Comparison of ENCODE assay signal across 28 cellular contexts in the genomic region with DNA sequence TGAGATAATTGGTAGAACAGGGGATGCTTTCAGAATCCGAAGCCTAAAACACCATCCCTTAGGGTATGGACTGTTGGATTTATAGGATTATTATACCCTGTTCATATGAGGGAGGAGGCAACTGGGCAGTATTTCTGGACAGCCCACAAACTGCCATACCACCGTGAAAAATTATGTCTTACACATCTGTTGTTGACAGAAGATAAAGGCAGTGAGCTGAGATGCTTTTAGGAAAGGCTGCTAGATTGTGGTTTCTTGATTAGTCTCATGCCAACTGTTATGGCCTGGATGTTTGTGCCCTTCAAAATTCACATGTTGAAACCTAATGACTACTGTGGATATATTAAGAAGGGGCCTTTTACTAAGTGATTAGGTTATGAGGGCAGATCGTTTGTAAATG.
A peak's percentile ranks its signal among the peaks of the same experiment; 100 is the strongest.
DNase-seq lines count a peak whose midpoint lies in the region; ATAC-seq lines count a peak whose summit lies in the region.
"Had no signal": no experiment of that assay in that cellular context is flagged by ENCODE, and none has a peak within 500 bp of the region (broad histone marks: within the 10 kb centered on the region; RNA-seq: fewer than 3 reads in every experiment).

No MANE protein-coding gene starts in this region.

- H3K4me1 ChIP-seq in SJCRH30, result peaks cover 37% of the 10 kb centered on the region
- H3K4me1 ChIP-seq: neural progenitor cell had no signal

- H3K4me1 Mint-ChIP-seq in activated T-cell treated with anti-CD3 and anti-CD28 coated beads, Interleukin-2, amount 50 U/mL, for 72 hours (ENCODE audit: low read depth), result no peaks in the 10 kb centered on the region
- peaks cover 33% of the 10 kb centered on the region for H3K4me1 Mint-ChIP-seq in activated T-cell treated with anti-CD3 and anti-CD28 coated beads, Interleukin-2, amount 50 U/mL, for 4 hours (ENCODE audit: low read depth)
- peaks cover 44 to 62% of the 10 kb centered on the region in 2 donors for H3K4me1 Mint-ChIP-seq in immature natural killer cell
- H3K4me1 Mint-ChIP-seq: neural progenitor cell; stimulated activated naive CD8-positive, alpha-beta T cell treated with anti-CD3 and anti-CD28 coated beads, Interleukin-15, amount 100 ng/mL, for 72 hours had no signal

- no peaks in the 10 kb centered on the region for H3K27me3 Mint-ChIP-seq in activated T-cell treated with anti-CD3 and anti-CD28 coated beads, Interleukin-2, amount 50 U/mL, for 72 hours (ENCODE audit: low read depth)
- no peaks in the 10 kb centered on the region for H3K27me3 Mint-ChIP-seq in activated T-cell treated with anti-CD3 and anti-CD28 coated beads, Interleukin-2, amount 50 U/mL, for 4 hours (ENCODE audit: low read depth)
- no peaks in the 10 kb centered on the region for H3K27me3 Mint-ChIP-seq in immature natural killer cell (ENCODE audit: low read depth in 3 of 3)
- H3K27me3 Mint-ChIP-seq: activated CD4-positive, alpha-beta memory T cell treated with anti-CD3 and anti-CD28 coated beads, Interleukin-2, amount 10 ng/mL, durations not matched to agents 7 days and 5 days; activated naive CD4-positive, alpha-beta T cell treated with anti-CD3 and anti-CD28 coated beads, Interleukin-2, amount 50 U/mL, for 24 hours; stimulated activated naive CD8-positive, alpha-beta T cell treated with anti-CD3 and anti-CD28 coated beads, Interleukin-15, amount 100 ng/mL, for 72 hours had no signal

- peak overlapping the region; percentile 24 for H3K27ac Mint-ChIP-seq in activated T-cell treated with anti-CD3 and anti-CD28 coated beads, Interleukin-2, amount 50 U/mL, for 72 hours
- H3K27ac Mint-ChIP-seq in immature natural killer cell, result peak overlapping the region; percentile 50 to 88 (median 82)
- H3K27ac Mint-ChIP-seq: activated CD4-positive, alpha-beta memory T cell treated with anti-CD3 and anti-CD28 coated beads, Interleukin-2, amount 10 ng/mL, durations not matched to agents 7 days and 5 days; activated naive CD4-positive, alpha-beta T cell treated with anti-CD3 and anti-CD28 coated beads, Interleukin-2, amount 50 U/mL, for 24 hours; activated T-helper 2 cell treated with anti-CD3 and anti-CD28 coated beads, Interferon-gamma antibody, Interleukin-2, Interleukin-4, amounts not matched to agents 10 μg/mL and 5 μg/mL and 100 μg/mL, durations not matched to agents 14 hours and 24 hours and 36 hours; neural progenitor cell; stimulated activated naive CD8-positive, alpha-beta T cell treated with anti-CD3 and anti-CD28 coated beads, Interleukin-15, amount 100 ng/mL, for 72 hours had no signal

- H3K36me3 Mint-ChIP-seq in activated T-cell treated with anti-CD3 and anti-CD28 coated beads, Interleukin-2, amount 50 U/mL, for 72 hours (ENCODE audit: insufficient read depth in 2 of 2), result peaks cover 3 to 11% of the 10 kb centered on the region in 2 donors
- peaks cover 39% of the 10 kb centered on the region for H3K36me3 Mint-ChIP-seq in activated T-cell treated with anti-CD3 and anti-CD28 coated beads, Interleukin-2, amount 50 U/mL, for 4 hours (ENCODE audit: insufficient read depth)
- H3K36me3 Mint-ChIP-seq in immature natural killer cell, result peaks cover 3 to 31% (median 27%) of the 10 kb centered on the region in 3 donors

- H3K36me3 ChIP-seq in SJCRH30, result peaks cover 20% of the 10 kb centered on the region; the same call in 1 of the 2 replicates
- H3K36me3 ChIP-seq: neural progenitor cell had no signal

- DNase-seq in activated T-cell treated with anti-CD3 and anti-CD28 coated beads, Interleukin-2, amount 50 U/mL, for 72 hours, result no peak
- no peak for DNase-seq in activated T-cell treated with anti-CD3 and anti-CD28 coated beads, Interleukin-2, amount 50 U/mL, for 4 hours
- DNase-seq in SJCRH30 (peak; percentile 88 to 97), immature natural killer cell (no peak), hippocampal formation (lab: John Stamatoyannopoulos, UW) (no peak)
- DNase-seq in central memory CD4-positive, alpha-beta T cell, result no peak
- DNase-seq: activated CD4-positive, alpha-beta memory T cell treated with anti-CD3 and anti-CD28 coated beads, Interleukin-2, amount 10 ng/mL, durations not matched to agents 7 days and 5 days; DMS53; effector CD4-positive, alpha-beta T cell; HCEC 1CT; left colon; mammary epithelial cell; MG63; NCI-H1105; NCI-H187 treated with DMSO at 0.1 percent for 48 hours; NCI-H2171; NCI-H510A; right cardiac atrium; spleen; stimulated activated CD8-positive, alpha-beta memory T cell treated with anti-CD3 and anti-CD28 coated beads, Interleukin-4, amount 100 ng/mL, for 48 hours; stimulated activated naive CD8-positive, alpha-beta T cell treated with anti-CD3 and anti-CD28 coated beads, Interleukin-15, amount 100 ng/mL, for 72 hours had no signal

- no peak overlapping the region for H3K4me3 Mint-ChIP-seq in activated T-cell treated with anti-CD3 and anti-CD28 coated beads, Interleukin-2, amount 50 U/mL, for 72 hours
- H3K4me3 Mint-ChIP-seq in activated T-cell treated with anti-CD3 and anti-CD28 coated beads, Interleukin-2, amount 50 U/mL, for 4 hours, result no peak overlapping the region
- H3K4me3 Mint-ChIP-seq in immature natural killer cell, result peak overlapping the region in 1 of 5 donors; percentile 15
- H3K4me3 Mint-ChIP-seq: activated CD4-positive, alpha-beta memory T cell treated with anti-CD3 and anti-CD28 coated beads, Interleukin-2, amount 10 ng/mL, durations not matched to agents 7 days and 5 days; activated naive CD4-positive, alpha-beta T cell treated with anti-CD3 and anti-CD28 coated beads, Interleukin-2, amount 50 U/mL, for 24 hours; neural progenitor cell; stimulated activated naive CD8-positive, alpha-beta T cell treated with anti-CD3 and anti-CD28 coated beads, Interleukin-15, amount 100 ng/mL, for 72 hours had no signal

- H3K27me3 ChIP-seq in SJCRH30, result no peaks in the 10 kb centered on the region
- H3K27me3 ChIP-seq: MG63, neural progenitor cell, spleen had no signal

- H3K9me3 ChIP-seq in SJCRH30 (replicated peaks), result no peaks in the 10 kb centered on the region
- H3K9me3 ChIP-seq: MG63, spleen, thoracic aorta had no signal

- H3K9me3 Mint-ChIP-seq in activated T-cell treated with anti-CD3 and anti-CD28 coated beads, Interleukin-2, amount 50 U/mL, for 72 hours, result no peaks in the 10 kb centered on the region
- H3K9me3 Mint-ChIP-seq in activated T-cell treated with anti-CD3 and anti-CD28 coated beads, Interleukin-2, amount 50 U/mL, for 4 hours, result no peaks in the 10 kb centered on the region
- no peaks in the 10 kb centered on the region for H3K9me3 Mint-ChIP-seq in immature natural killer cell
- H3K9me3 Mint-ChIP-seq: activated naive CD4-positive, alpha-beta T cell treated with anti-CD3 and anti-CD28 coated beads, Interleukin-2, amount 50 U/mL, for 24 hours; activated T-helper 2 cell treated with anti-CD3 and anti-CD28 coated beads, Interferon-gamma antibody, Interleukin-2, Interleukin-4, amounts not matched to agents 10 μg/mL and 5 μg/mL and 100 μg/mL, durations not matched to agents 14 hours and 24 hours and 36 hours; neural progenitor cell had no signal

- peak overlapping the region; percentile 98 for H3K27ac ChIP-seq in SJCRH30
- H3K27ac ChIP-seq: neural progenitor cell, RWPE1, thoracic aorta had no signal

- no peak for ATAC-seq in activated T-cell treated with anti-CD3 and anti-CD28 coated beads, Interleukin-2, amount 50 U/mL, for 72 hours (replicated peaks in 1 of 2)
- no peak for ATAC-seq in activated T-cell treated with anti-CD3 and anti-CD28 coated beads, Interleukin-2, amount 50 U/mL, for 4 hours
- ATAC-seq in HG02610 (IDR thresholded peaks at IDR 0.05; ENCODE audit: unreplicated experiment) (no peak), HG02759 (IDR thresholded peaks at IDR 0.05; ENCODE audit: unreplicated experiment) (no peak)
- ATAC-seq: left colon; right cardiac atrium; stimulated activated naive CD8-positive, alpha-beta T cell treated with anti-CD3 and anti-CD28 coated beads, Interleukin-15, amount 100 ng/mL, for 72 hours had no signal

- H3K4me3 ChIP-seq in SJCRH30, result no peak overlapping the region
- H3K4me3 ChIP-seq: MG63, neural progenitor cell, spleen, thoracic aorta had no signal

Comparison
In these comparisons a context has a peak if more than half of its experiments do, and no peak if none do; other contexts are left out.
1. DNase-seq: peak in SJCRH30 (2 of 2); none in activated T-cell treated with anti-CD3 and anti-CD28 coated beads, Interleukin-2, amount 50 U/mL, for 72 hours (0 of 2), activated T-cell treated with anti-CD3 and anti-CD28 coated beads, Interleukin-2, amount 50 U/mL, for 4 hours (single experiment), immature natural killer cell (0 of 3), hippocampal formation (0 of 2) and central memory CD4-positive, alpha-beta T cell (single experiment).